In genomic region chr1:74684301-74684700, GRCh38 we compare ENCODE assay signal across 36 cellular contexts. TPM values are rescaled to one million over a fixed set of nuclear protein-coding genes. Genes with fewer than 3 reads are reported as not detected.
"Had no signal": no experiment of that assay in that cellular context is flagged by ENCODE, and none has a peak within 500 bp of the region (broad histone marks: within the 10 kb centered on the region; RNA-seq: fewer than 3 reads in every experiment).

No MANE protein-coding gene starts in this region.

- DNase-seq: Karpas-422, Kasumi-1, MG63, MM.1S, NCI-H1048, NCI-H1092, NCI-H1092 treated with DMSO at 0.1 percent for 48 hours, NCI-H1105, NCI-H1105 treated with DMSO at 0.1 percent for 48 hours, NCI-H1417, NCI-H1417 treated with DMSO at 0.1 percent for 48 hours, NCI-H1436, NCI-H1436 treated with DMSO at 0.1 percent for 48 hours, NCI-H146, NCI-H1694, NCI-H1694 treated with DMSO at 0.1 percent for 48 hours, NCI-H187, NCI-H187 treated with DMSO at 0.1 percent for 48 hours, NCI-H1930, NCI-H2029, NCI-H2029 treated with DMSO at 0.1 percent for 48 hours, NCI-H2081, NCI-H2081 treated with DMSO at 0.1 percent for 48 hours, NCI-H2107, NCI-H2171, NCI-H2171 treated with DMSO at 0.1 percent for 48 hours, NCI-H2227 treated with DMSO at 0.1 percent for 48 hours, NCI-H226, NCI-H345, NCI-H446, NCI-H446 treated with DMSO at 0.1 percent for 48 hours, NCI-H510A had no signal

RNA-seq across cellular contexts. Expression of gene ERICH3, which starts 10.7 kb away (rescaled TPM):
- total RNA-seq: LHCN-M2, M059J, MCF 10A, NCI-H460 had no signal
